Comparison of ENCODE assay signal across 28 cellular contexts in genomic region chr1:194445244-194445643, GRCh38.
"Had no signal": no experiment of that assay in that cellular context is flagged by ENCODE, and none has a peak within 500 bp of the region (broad histone marks: within the 10 kb centered on the region; RNA-seq: fewer than 3 reads in every experiment).

No MANE protein-coding gene starts in this region.

- H3K4me1 ChIP-seq: colonic mucosa, esophagus muscularis mucosa, esophagus squamous epithelium, foreskin keratinocyte, gastrocnemius medialis, gastroesophageal sphincter, heart left ventricle, heart right ventricle had no signal

- H3K27me3 Mint-ChIP-seq: dendritic cell treated with granulocyte-macrophage colony-stimulating factor and Interleukin-4, amounts not matched to agents 40 ng/mL and 50 ng/mL, for 4 days; effector memory CD8-positive, alpha-beta T cell had no signal

- H3K9me3 Mint-ChIP-seq: effector memory CD8-positive, alpha-beta T cell; endodermal cell had no signal

- DNase-seq: colonic mucosa; cortex of kidney; dermis blood vessel endothelial cell; dorsolateral prefrontal cortex; effector CD4-positive, alpha-beta T cell; effector CD8-positive, alpha-beta T cell; effector memory CD4-positive, alpha-beta T cell; effector memory CD8-positive, alpha-beta T cell; endodermal cell; erythroblast; esophagus squamous epithelium; foreskin fibroblast; foreskin keratinocyte; foreskin melanocyte; gastrocnemius medialis; glutamatergic neuron; head of caudate nucleus; heart left ventricle; heart right ventricle had no signal

- H3K4me3 Mint-ChIP-seq: dendritic cell treated with granulocyte-macrophage colony-stimulating factor and Interleukin-4, amounts not matched to agents 40 ng/mL and 50 ng/mL, for 4 days; effector memory CD8-positive, alpha-beta T cell; endodermal cell had no signal

- H3K27me3 ChIP-seq: colonic mucosa, dorsolateral prefrontal cortex, esophagus muscularis mucosa, esophagus squamous epithelium, foreskin keratinocyte, gastrocnemius medialis, gastroesophageal sphincter, heart right ventricle had no signal

- H3K27ac Mint-ChIP-seq: dendritic cell treated with granulocyte-macrophage colony-stimulating factor and Interleukin-4, amounts not matched to agents 40 ng/mL and 50 ng/mL, for 4 days; effector memory CD8-positive, alpha-beta T cell; endodermal cell had no signal

- H3K4me1 Mint-ChIP-seq: endodermal cell had no signal

- H3K9me3 ChIP-seq: colonic mucosa, esophagus muscularis mucosa, esophagus squamous epithelium, gastrocnemius medialis, gastroesophageal sphincter, heart left ventricle had no signal

- FAIRE-seq: colon, endometrium, endothelial cell of umbilical vein had no signal

- ATAC-seq: effector memory CD8-positive, alpha-beta T cell; esophagus mucosa; foreskin keratinocyte; gastrocnemius medialis; gastroesophageal sphincter; heart left ventricle; heart right ventricle had no signal

- H3K36me3 ChIP-seq: colonic mucosa, esophagus muscularis mucosa, esophagus squamous epithelium, gastrocnemius medialis, gastroesophageal sphincter, heart left ventricle, heart right ventricle had no signal

- H3K27ac ChIP-seq: colonic mucosa, coronary artery, epithelial cell of prostate, esophagus muscularis mucosa, esophagus squamous epithelium, foreskin keratinocyte, gastrocnemius medialis, gastroesophageal sphincter, heart left ventricle, heart right ventricle had no signal

- H3K4me3 ChIP-seq: colonic mucosa, coronary artery, dorsolateral prefrontal cortex, esophagus muscularis mucosa, esophagus squamous epithelium, gastrocnemius medialis, gastroesophageal sphincter, heart left ventricle, heart right ventricle had no signal
